ENCODE assay signal across 11 cellular contexts in genomic region chr12:85835810-85836715, GRCh38. TPM values are rescaled to one million over a fixed set of nuclear protein-coding genes. Genes with fewer than 3 reads are reported as not detected.
DNase-seq lines count a peak whose midpoint lies in the region; FAIRE-seq and TF ChIP-seq lines count a peak whose summit lies in the region.
"Had no signal": no experiment of that assay in that cellular context is flagged by ENCODE, and none has a peak within 500 bp of the region (broad histone marks: within the 10 kb centered on the region; RNA-seq: fewer than 3 reads in every experiment).

Gene RASSF9 (minus strand): TSS chr12:85836409. CDS start chr12:85836201, 208 bp downstream.

- intact Hi-C loops in dorsolateral prefrontal cortex (cut with DNase I): no loop called here

- peaks cover 0 to 8% (median 0%) of the 10 kb centered on the region in 45 donors for H3K27me3 ChIP-seq in dorsolateral prefrontal cortex

- H3K4me3 ChIP-seq in dorsolateral prefrontal cortex: peak within 1 kb of the TSS in 39 of 59 donors; percentile 1 to 53 (median 27)

- FAIRE-seq in urothelium cell line (lab: Jason Lieb, UNC): no peak
- FAIRE-seq in D721Med (lab: Jason Lieb, UNC): no peak
- FAIRE-seq: A204.1, colon had no signal

- TF ChIP-seq CTCF in dorsolateral prefrontal cortex (IDR thresholded peaks at IDR 0.05 in 54 of 56, conservative IDR thresholded peaks at IDR 0.05 in 2 of 56; ENCODE audit: low read depth in 1 of 56, partially characterized antibody in 56 of 56) (no peak), D721Med (IDR thresholded peaks at IDR 0.05; ENCODE audit: insufficient read depth, missing control alignments) (no peak)

- peak within 1 kb of the TSS in 9 of 59 donors; percentile 1 to 49 (median 29) for H3K27ac ChIP-seq in dorsolateral prefrontal cortex
- H3K27ac ChIP-seq: KMS-11 had no signal

- DNase-seq in NCI-H446 (lab: John Stamatoyannopoulos, UW) (peak; percentile 46 to 51), NCI-H446 treated with DMSO at 0.1 percent for 48 hours (lab: John Stamatoyannopoulos, UW) (no peak), dorsolateral prefrontal cortex (no peak), lung microvascular endothelial cell (ENCODE audit: low read depth in 2 of 2) (peak; percentile 13 to 63), urothelium cell line (ENCODE audit: low spot score) (peak; percentile 37), D721Med (ENCODE audit: insufficient read length, low spot score) (no peak), COLO829 (ENCODE audit: low spot score) (no peak), GOT3 (lab: John Stamatoyannopoulos, UW) (no peak)

RNA-seq across cellular contexts. Expression of gene RASSF9, which starts in this region (rescaled TPM):
- total RNA-seq in dorsolateral prefrontal cortex (1 to 10 TPM in 3 of 120 experiments, under 1 TPM in 111, not detected in 6; 0.07 to 1.7 (median 0.31) TPM), lung microvascular endothelial cell (4.1 and 10.9 TPM in 2 replicates)

Comparison
In these comparisons a context has a peak if more than half of its experiments do, and no peak if none do; other contexts are left out.
1. DNase-seq: peak in NCI-H446 (2 of 2), lung microvascular endothelial cell (2 of 2) and urothelium cell line (single experiment); none in NCI-H446 treated with DMSO at 0.1 percent for 48 hours (single experiment), dorsolateral prefrontal cortex (0 of 10), D721Med (single experiment), COLO829 (single experiment) and GOT3 (single experiment).